ENCODE assay signal across 30 cellular contexts in genomic region chr4:119162174-119162573, GRCh38. TPM values are rescaled to one million over a fixed set of nuclear protein-coding genes. Genes with fewer than 3 reads are reported as not detected.
DNase-seq lines count a peak whose midpoint lies in the region; ATAC-seq and TF ChIP-seq lines count a peak whose summit lies in the region.
"Had no signal": no experiment of that assay in that cellular context is flagged by ENCODE, and none has a peak within 500 bp of the region (broad histone marks: within the 10 kb centered on the region; RNA-seq: fewer than 3 reads in every experiment).

No MANE protein-coding gene starts in this region.

- WGBS in trophoblast cell (ENCODE audit: extremely low coverage, insufficient coverage, insufficient read length) = no CpG with 5 or more reads among the region's 5 CpGs

- TF ChIP-seq CTCF in HCT116 (IDR thresholded peaks at IDR 0.05 in 2 of 3, conservative IDR thresholded peaks at IDR 0.05 in 1 of 3; ENCODE audit: borderline replicate concordance in 1 of 3, insufficient read depth in 1 of 3, low read depth in 2 of 3, low read length in 2 of 3) (no peak), foreskin fibroblast (IDR thresholded peaks at IDR 0.05; ENCODE audit: low read depth, low read length) (no peak)

- H3K23ac ChIP-seq in trophoblast cell (ENCODE audit: low read length) = no peak overlapping the region

- H2AK5ac ChIP-seq in trophoblast cell (ENCODE audit: low read length) = no peak overlapping the region

- no peak overlapping the region for H3K4ac ChIP-seq in trophoblast cell (ENCODE audit: low read depth, low read length)

- ATAC-seq in Right ventricle myocardium superior (ENCODE audit: poor library complexity) = peak; percentile 6
- no peak for ATAC-seq in Right ventricle myocardium inferior
- no peak for ATAC-seq in HCT116
- ATAC-seq in left ventricle myocardium superior = peak; percentile 31
- no peak for ATAC-seq in GM21737 (IDR thresholded peaks at IDR 0.05; ENCODE audit: unreplicated experiment)
- no peak for ATAC-seq in SK-N-SH treated with all-trans-retinoic acid at 6 μM for 48 hours

- H2BK12ac ChIP-seq in trophoblast cell (ENCODE audit: low read length) = peak overlapping the region; percentile 9

- H3K9ac ChIP-seq in HCT116 (ENCODE audit: low read length) (no peak overlapping the region), trophoblast cell (ENCODE audit: low read length) (no peak overlapping the region)
- H3K9ac ChIP-seq: GM23248 had no signal

- H3K18ac ChIP-seq in trophoblast cell (ENCODE audit: low read length) = no peak overlapping the region

- H3K36me3 ChIP-seq in HCT116 (ENCODE audit: control insufficient read depth in 1 of 2, insufficient read depth in 2 of 2, low read length in 2 of 2) (no peaks in the 10 kb centered on the region), trophoblast cell (ENCODE audit: control insufficient read depth in 1 of 2, insufficient read depth in 2 of 2, low read length in 2 of 2) (no peaks in the 10 kb centered on the region)
- H3K36me3 ChIP-seq: BE2C, HAP-1 had no signal

- CTCF ChIA-PET in HCT116 (lab: Charles Lee) = no interaction called here

- H3K4me1 ChIP-seq in HCT116 (ENCODE audit: control insufficient read depth in 1 of 2, insufficient read depth in 2 of 2, low read length in 2 of 2) (no peaks in the 10 kb centered on the region), trophoblast cell (ENCODE audit: control insufficient read depth in 1 of 2, insufficient read depth in 2 of 2, low read length in 2 of 2) (no peaks in the 10 kb centered on the region)
- H3K4me1 ChIP-seq: BE2C, HAP-1 had no signal

- TF ChIP-seq POLR2A in HCT116 (IDR thresholded peaks at IDR 0.05; ENCODE audit: borderline replicate concordance, extremely low read depth, insufficient read depth, insufficient read length) = no peak

- DNase-seq in Right ventricle myocardium superior = no peak
- no peak for DNase-seq in Right ventricle myocardium inferior (ENCODE audit: missing footprints)
- DNase-seq in HCT116 (ENCODE audit: low read depth, low spot score) = no peak
- DNase-seq in left ventricle myocardium superior = no peak
- DNase-seq in trophoblast cell = no peak
- DNase-seq in foreskin fibroblast = no peak
- DNase-seq: 8988T; ACHN; BE2C; Calu3; CD8-positive, alpha-beta memory T cell; DMS153; DND-41; GM23248; Karpas-422; NCI-H1092 treated with DMSO at 0.1 percent for 48 hours; NCI-H1436; NCI-H187; NCI-H2081 treated with DMSO at 0.1 percent for 48 hours; NCI-H2171; NCI-H226; NCI-H510A; NK-92 treated with Interleukin-12 subunit alpha and Interleukin-12 subunit beta, amount 100 ng/mL, for 24 hours; RPMI8226; SHP77 treated with DMSO at 0.1 percent for 48 hours had no signal

- no peak overlapping the region for H3K4me3 ChIP-seq in HCT116 (replicated peaks in 1 of 2; ENCODE audit: low read depth in 1 of 2, low read length in 2 of 2)
- no peak overlapping the region for H3K4me3 ChIP-seq in trophoblast cell (ENCODE audit: low read depth, low read length)
- H3K4me3 ChIP-seq in foreskin fibroblast (ENCODE audit: low read depth in 1 of 2, low read length in 2 of 2) = no peak overlapping the region
- H3K4me3 ChIP-seq: GM23248, HAP-1 had no signal

- H3K9me3 ChIP-seq in HCT116 (ENCODE audit: control insufficient read depth in 1 of 2, insufficient read depth in 1 of 2, low read depth in 1 of 2, low read length in 2 of 2) (no peaks in the 10 kb centered on the region), trophoblast cell (ENCODE audit: insufficient read depth, low read depth, low read length) (no peaks in the 10 kb centered on the region)
- H3K9me3 ChIP-seq: BE2C, HAP-1 had no signal

- no peak overlapping the region for H2BK5ac ChIP-seq in trophoblast cell (ENCODE audit: low read depth, low read length, poor library complexity)

- H3K79me2 ChIP-seq in HCT116 (ENCODE audit: insufficient read depth, low read length) = no peaks in the 10 kb centered on the region
- H3K79me2 ChIP-seq in trophoblast cell (ENCODE audit: control insufficient read depth, insufficient read depth, low read length, poor library complexity) = no peaks in the 10 kb centered on the region

- H4K20me1 ChIP-seq in HCT116 (ENCODE audit: insufficient read depth) = no peaks in the 10 kb centered on the region

- H3K27me3 ChIP-seq in HCT116 (ENCODE audit: insufficient read depth, low read length) = no peaks in the 10 kb centered on the region
- H3K27me3 ChIP-seq in trophoblast cell (ENCODE audit: insufficient read depth, low read length) = no peaks in the 10 kb centered on the region
- H3K27me3 ChIP-seq: BE2C had no signal

- no peaks in the 10 kb centered on the region; the same call in 1 of the 2 replicates for H3K9me2 ChIP-seq in HCT116 (ENCODE audit: insufficient read depth)

- H2BK120ac ChIP-seq in trophoblast cell (ENCODE audit: insufficient read depth, low read length, poor library complexity) = no peak overlapping the region

- H3K4me2 ChIP-seq in HCT116 (ENCODE audit: low read length) = no peak overlapping the region
- H3K4me2 ChIP-seq in trophoblast cell (ENCODE audit: low read length) = no peak overlapping the region

- H3K14ac ChIP-seq in trophoblast cell (ENCODE audit: low read length) = no peak overlapping the region

- no peaks in the 10 kb centered on the region for H3K79me1 ChIP-seq in trophoblast cell (ENCODE audit: low read length)

- H4K8ac ChIP-seq in trophoblast cell (ENCODE audit: low read depth, low read length) = no peak overlapping the region

- H4K91ac ChIP-seq in trophoblast cell (ENCODE audit: low read depth, low read length) = no peak overlapping the region

- H3K27ac ChIP-seq in HCT116 (ENCODE audit: low read depth, low read length) = no peak overlapping the region
- H3K27ac ChIP-seq in trophoblast cell (ENCODE audit: low read depth, low read length) = no peak overlapping the region
- H3K27ac ChIP-seq: GM23248 had no signal

- H4K12ac ChIP-seq in trophoblast cell (ENCODE audit: low read depth, low read length) = no peak overlapping the region

- POLR2A ChIA-PET in HCT116 (lab: Charles Lee) = no interaction called here

- RAD21 ChIA-PET in HCT116 (lab: Charles Lee; ENCODE audit: low non-redundant PET in 1 of 2, low total read pairs in 2 of 2, uncharacterized antibody in 2 of 2, unreplicated experiment in 2 of 2) = no interaction called here

- intact Hi-C loops in Right ventricle myocardium superior (cut with DNase I) = no loop called here
- intact Hi-C loops in Right ventricle myocardium inferior (cut with DNase I) = no loop called here
- intact Hi-C loops in HCT116 (cut with micrococcal nuclease) = no loop called here
- intact Hi-C loops in left ventricle myocardium superior (cut with micrococcal nuclease) = no loop called here

- no peak for TF ChIP-seq RAD21 in HCT116 (IDR thresholded peaks at IDR 0.05; ENCODE audit: low read depth)

- no TSS peak for BruUV-seq in HCT116 (replicated peaks; lab: Mats Ljungman, UMichigan)

- H2AFZ ChIP-seq in HCT116 (ENCODE audit: low read depth, low read length, poor library complexity, severe bottlenecking) = peak overlapping the region; percentile 52
- no peak overlapping the region for H2AFZ ChIP-seq in trophoblast cell (ENCODE audit: insufficient read depth, low read length, poor library complexity)
- H2AFZ ChIP-seq: GM23248 had no signal

TF ChIP-seq in HCT116, 20 proteins besides CTCF, POLR2A, EP300 and RAD21 (continues in another document):
- TF ChIP-seq CBX3 (IDR thresholded peaks at IDR 0.05; ENCODE audit: low read depth) = no peak
- TF ChIP-seq ZNF274 (IDR thresholded peaks at IDR 0.05; ENCODE audit: low read depth, low read length) = no peak
- TF ChIP-seq FOSL1 (IDR thresholded peaks at IDR 0.05; ENCODE audit: low read depth) = no peak
- TF ChIP-seq SP1 (IDR thresholded peaks at IDR 0.05; ENCODE audit: low read depth) = no peak
- no peak for TF ChIP-seq SRF (IDR thresholded peaks at IDR 0.05; ENCODE audit: low read depth)

TF ChIP-seq in SK-N-SH treated with all-trans-retinoic acid at 6 μM for 48 hours, 23 proteins besides CTCF, POLR2A, EP300 and RAD21:
- no peak for TF ChIP-seq ISL1 (CRISPR knock-in tag; IDR thresholded peaks at IDR 0.05)
- no peak for TF ChIP-seq RARB (CRISPR knock-in tag; IDR thresholded peaks at IDR 0.05)

RNA-seq across cellular contexts. Expression of gene MYOZ2, which starts 26.5 kb away (rescaled TPM):
- total RNA-seq in Right ventricle myocardium superior (705 TPM), Right ventricle myocardium inferior (748 TPM), HCT116 (2021; ENCODE audit: unreplicated experiment) (not detected), left ventricle myocardium superior (792 TPM)
- polyA plus RNA-seq in HCT116 (2012) = not detected in 2 replicates
- polyA plus RNA-seq in trophoblast cell (2013) = 0.03 and 0.06 TPM in 2 replicates
- total RNA-seq: Calu3; CD8-positive, alpha-beta memory T cell had no signal
- polyA plus RNA-seq: CD14-positive monocyte; CD8-positive, alpha-beta memory T cell; IgD-negative memory B cell had no signal

RNA-seq across cellular contexts. Expression of gene USP53, which starts 50.3 kb away (rescaled TPM):
- total RNA-seq in Right ventricle myocardium superior (34.7 TPM), Right ventricle myocardium inferior (32.8 TPM), HCT116 (2021; ENCODE audit: unreplicated experiment) (22.0 TPM), left ventricle myocardium superior (34.6 TPM)
- 9.3 and 9.7 TPM in 2 replicates for polyA plus RNA-seq in HCT116 (2012)
- polyA plus RNA-seq in trophoblast cell (2013) = 34.9 and 35.3 TPM in 2 replicates

Comparison
In these comparisons a context has a peak if more than half of its experiments do, and no peak if none do; other contexts are left out.
1. ATAC-seq: peak in Right ventricle myocardium superior (single experiment) and left ventricle myocardium superior (single experiment); none in Right ventricle myocardium inferior (single experiment), HCT116 (single experiment), GM21737 (single experiment) and SK-N-SH treated with all-trans-retinoic acid at 6 μM for 48 hours (single experiment).
2. RNA of gene MYOZ2, which starts 26.5 kb away (total RNA-seq): 792 TPM in left ventricle myocardium superior (single experiment), 748 TPM in Right ventricle myocardium inferior (single experiment) and 705 TPM in Right ventricle myocardium superior (single experiment); not detected in HCT116 (single experiment); every median in the first group is over 100 times any median in the second.